In the genomic region with DNA sequence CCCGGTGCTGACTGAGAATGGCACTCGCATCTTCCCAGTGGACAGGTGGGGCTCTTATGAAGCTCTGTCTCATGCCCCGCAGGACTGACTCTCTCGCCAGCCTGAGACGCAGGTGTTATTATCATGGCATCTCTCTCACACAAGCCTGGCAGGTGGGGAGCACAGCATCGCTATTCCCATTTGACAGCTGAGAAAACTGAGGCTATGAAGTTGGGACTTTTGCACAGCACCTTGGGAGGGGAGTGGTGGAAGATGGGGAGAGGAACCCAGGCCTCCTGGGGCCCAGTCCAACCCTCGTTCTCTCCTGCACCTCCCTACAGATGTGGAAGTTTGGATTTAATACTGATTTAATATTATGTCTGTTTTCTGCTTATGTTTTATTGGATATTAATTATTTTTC, we compare ENCODE assay signal across 23 cellular contexts. TPM values are rescaled to one million over a fixed set of nuclear protein-coding genes. Genes with fewer than 3 reads are reported as not detected.
"Had no signal": no experiment of that assay in that cellular context is flagged by ENCODE, and none has a peak within 500 bp of the region (broad histone marks: within the 10 kb centered on the region; RNA-seq: fewer than 3 reads in every experiment).

No MANE protein-coding gene starts in this region.

- H3K27me3 ChIP-seq: cardiac muscle cell had no signal

- DNase-seq: activated B cell treated with CpG ODN at 0.5 μM for 24 hours; activated CD4-positive, alpha-beta memory T cell treated with anti-CD3 and anti-CD28 coated beads for 36 hours; activated CD4-positive, alpha-beta T cell treated with anti-CD3 and anti-CD28 coated beads for 1 hour; activated CD4-positive, alpha-beta T cell treated with anti-CD3 and anti-CD28 coated beads, Interleukin-2, amount 10 ng/mL, durations not matched to agents 7 days and 5 days; activated CD8-positive, alpha-beta memory T cell treated with anti-CD3 and anti-CD28 coated beads for 24 hours; activated gamma-delta T cell treated with Interleukin-2 at 50 U/mL for 16 hours; activated naive CD4-positive, alpha-beta T cell treated with anti-CD3 and anti-CD28 coated beads, Interleukin-2, amount 10 ng/mL, durations not matched to agents 7 days and 5 days; activated naive CD8-positive, alpha-beta T cell treated with anti-CD3 and anti-CD28 coated beads for 36 hours; activated T-cell treated with anti-CD3 and anti-CD28 coated beads, Interleukin-2, amount 50 U/mL, for 4 hours; brain microvascular endothelial cell; IMR-90; KG1; MV-4-11; NCI-H1092 treated with DMSO at 0.1 percent for 48 hours; NCI-H1436; NCI-H1694 treated with DMSO at 0.1 percent for 48 hours; NCI-H2029 treated with DMSO at 0.1 percent for 48 hours; NCI-H446; PC-3; SHP77 treated with DMSO at 0.1 percent for 48 hours had no signal

- H3K27ac ChIP-seq: brain microvascular endothelial cell, cardiac muscle cell had no signal

- H3K4me3 ChIP-seq: cardiac muscle cell had no signal

- H3K36me3 ChIP-seq: brain microvascular endothelial cell, cardiac muscle cell had no signal

RNA-seq across cellular contexts. Expression of gene NTSR2, which starts 9.0 kb away (rescaled TPM):
- total RNA-seq: activated B cell treated with CpG ODN at 0.5 μM for 24 hours; activated CD4-positive, alpha-beta memory T cell treated with anti-CD3 and anti-CD28 coated beads for 36 hours; activated CD4-positive, alpha-beta T cell treated with anti-CD3 and anti-CD28 coated beads, Interleukin-2, amount 10 ng/mL, durations not matched to agents 7 days and 5 days; activated naive CD8-positive, alpha-beta T cell treated with anti-CD3 and anti-CD28 coated beads for 36 hours; activated T-cell treated with anti-CD3 and anti-CD28 coated beads, Interleukin-2, amount 50 U/mL, for 4 hours; cardiac muscle cell; IMR-90; MCF 10A; PC-3; SK-MEL-5 had no signal
- polyA plus RNA-seq: cardiac muscle cell, IMR-90 had no signal
